ENCODE assay signal across 19 cellular contexts in the genomic region with DNA sequence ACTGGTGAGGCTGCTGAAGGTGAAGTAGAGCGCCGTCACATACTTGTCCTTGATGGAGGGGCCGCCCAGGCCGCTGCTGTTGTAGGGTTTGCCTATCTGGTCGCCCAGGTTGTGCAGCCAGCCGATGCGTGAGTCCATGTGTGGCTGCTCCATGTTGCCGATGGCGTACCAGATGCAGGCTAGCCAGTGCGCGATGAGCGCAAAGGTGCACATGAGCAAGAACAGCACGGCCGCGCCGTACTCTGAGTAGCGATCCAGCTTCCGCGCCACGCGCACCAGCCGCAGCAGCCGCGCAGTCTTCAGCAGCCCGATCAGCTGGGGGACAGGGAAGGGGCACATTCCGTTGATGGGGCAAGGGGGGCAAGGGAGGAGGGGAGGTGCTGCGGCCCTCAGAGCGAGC.
"Had no signal": no experiment of that assay in that cellular context is flagged by ENCODE, and none has a peak within 500 bp of the region (broad histone marks: within the 10 kb centered on the region; RNA-seq: fewer than 3 reads in every experiment).

No MANE protein-coding gene starts in this region.

- H3K36me3 ChIP-seq: pancreas, right lobe of liver, upper lobe of left lung had no signal

- H3K9me3 Mint-ChIP-seq: activated naive CD8-positive, alpha-beta T cell treated with anti-CD3 and anti-CD28 coated beads, Interleukin-2, amount 10 ng/mL, durations not matched to agents 7 days and 5 days; activated T-helper 2 cell treated with anti-CD3 and anti-CD28 coated beads, Interferon-gamma antibody, Interleukin-2, Interleukin-4, amounts not matched to agents 10 μg/mL and 5 μg/mL and 100 μg/mL, durations not matched to agents 14 hours and 24 hours and 36 hours; endodermal cell; naive thymus-derived CD4-positive, alpha-beta T cell; T-helper 1 cell treated with Interleukin-12 subunit alpha and Interleukin-12 subunit beta and Interleukin-4 antibody, amounts not matched to agents 30 μg/mL and 1 μg/mL, for 36 hours; WTC11 had no signal

- DNase-seq: activated naive CD4-positive, alpha-beta T cell; activated naive CD8-positive, alpha-beta T cell treated with anti-CD3 and anti-CD28 coated beads, Interleukin-2, amount 10 ng/mL, durations not matched to agents 7 days and 5 days; activated T-cell treated with anti-CD3 and anti-CD28 coated beads, Interleukin-2, amount 50 U/mL, for 1 hour; amniotic stem cell; cerebellar nuclear complex; cortex of kidney; naive thymus-derived CD4-positive, alpha-beta T cell; small intestine; stimulated activated CD4-positive, alpha-beta T cell treated with anti-CD3 and anti-CD28 coated beads, Interleukin-2, amount 100 ng/mL, for 48 hours; stimulated activated naive CD4-positive, alpha-beta T cell; T1000 had no signal

- H3K4me3 ChIP-seq: gastroesophageal sphincter, pancreas, right lobe of liver, upper lobe of left lung had no signal

- H3K4me1 Mint-ChIP-seq: activated naive CD8-positive, alpha-beta T cell treated with anti-CD3 and anti-CD28 coated beads, Interleukin-2, amount 10 ng/mL, durations not matched to agents 7 days and 5 days had no signal

- H3K9me3 ChIP-seq: gastroesophageal sphincter, pancreas, right lobe of liver, upper lobe of left lung had no signal

- H3K27ac ChIP-seq: gastroesophageal sphincter, pancreas, right lobe of liver, upper lobe of left lung had no signal

- H3K36me3 Mint-ChIP-seq: activated naive CD8-positive, alpha-beta T cell treated with anti-CD3 and anti-CD28 coated beads, Interleukin-2, amount 10 ng/mL, durations not matched to agents 7 days and 5 days had no signal

- H3K4me1 ChIP-seq: pancreas, right lobe of liver had no signal

- H3K4me3 Mint-ChIP-seq: activated naive CD8-positive, alpha-beta T cell treated with anti-CD3 and anti-CD28 coated beads, Interleukin-2, amount 10 ng/mL, durations not matched to agents 7 days and 5 days; endodermal cell; naive thymus-derived CD4-positive, alpha-beta T cell; T-helper 1 cell treated with Interleukin-12 subunit alpha and Interleukin-12 subunit beta and Interleukin-4 antibody, amounts not matched to agents 30 μg/mL and 1 μg/mL, for 36 hours; WTC11 had no signal

- H3K27me3 ChIP-seq: pancreas, right lobe of liver had no signal

- H3K27ac Mint-ChIP-seq: activated naive CD8-positive, alpha-beta T cell treated with anti-CD3 and anti-CD28 coated beads, Interleukin-2, amount 10 ng/mL, durations not matched to agents 7 days and 5 days; activated T-helper 2 cell treated with anti-CD3 and anti-CD28 coated beads, Interferon-gamma antibody, Interleukin-2, Interleukin-4, amounts not matched to agents 10 μg/mL and 5 μg/mL and 100 μg/mL, durations not matched to agents 14 hours and 24 hours and 36 hours; endodermal cell; naive thymus-derived CD4-positive, alpha-beta T cell; T-helper 1 cell treated with Interleukin-12 subunit alpha and Interleukin-12 subunit beta and Interleukin-4 antibody, amounts not matched to agents 30 μg/mL and 1 μg/mL, for 36 hours; WTC11 had no signal
